Comparison of ENCODE assay signal across 12 cellular contexts in genomic region chr12:70246580-70246979, GRCh38. TPM values are rescaled to one million over a fixed set of nuclear protein-coding genes. Genes with fewer than 3 reads are reported as not detected.
DNase-seq lines count a peak whose midpoint lies in the region; ATAC-seq, FAIRE-seq and TF ChIP-seq lines count a peak whose summit lies in the region.
"Had no signal": no experiment of that assay in that cellular context is flagged by ENCODE, and none has a peak within 500 bp of the region (broad histone marks: within the 10 kb centered on the region; RNA-seq: fewer than 3 reads in every experiment).

No MANE protein-coding gene starts in this region.

- H3K36me3 Mint-ChIP-seq in natural killer cell = no peaks in the 10 kb centered on the region
- H3K36me3 Mint-ChIP-seq in natural killer cell treated with Interleukin-12 subunit alpha and Interleukin-12 subunit beta and Interleukin-15 and Interleukin-18, amount 100 ng/mL, for 72 hours = peaks cover 20% of the 10 kb centered on the region

- no peaks in the 10 kb centered on the region for H3K27me3 ChIP-seq in hepatocyte
- H3K27me3 ChIP-seq in transverse colon = no peaks in the 10 kb centered on the region
- H3K27me3 ChIP-seq: neutrophil had no signal

- FAIRE-seq in GM12892 (lab: Jason Lieb, UNC) = no peak

- no peak for TF ChIP-seq EP300 in transverse colon (IDR thresholded peaks at IDR 0.05; ENCODE audit: low read depth)

- no peaks in the 10 kb centered on the region for H3K9me3 Mint-ChIP-seq in natural killer cell
- no peaks in the 10 kb centered on the region for H3K9me3 Mint-ChIP-seq in natural killer cell treated with Interleukin-12 subunit alpha and Interleukin-12 subunit beta and Interleukin-15 and Interleukin-18, amount 100 ng/mL, for 72 hours

- H3K4me3 ChIP-seq in hepatocyte (no peak overlapping the region), transverse colon (peak overlapping the region in 1 of 4 donors; percentile 2)

- H3K36me3 ChIP-seq in hepatocyte (replicated peaks; ENCODE audit: insufficient read depth, low read depth) = no peaks in the 10 kb centered on the region
- no peaks in the 10 kb centered on the region for H3K36me3 ChIP-seq in transverse colon
- H3K36me3 ChIP-seq: neutrophil had no signal

- peak overlapping the region; percentile 82 for H3K4me2 ChIP-seq in hepatocyte

- H3K4me3 Mint-ChIP-seq in natural killer cell = no peak overlapping the region
- no peak overlapping the region for H3K4me3 Mint-ChIP-seq in natural killer cell treated with Interleukin-12 subunit alpha and Interleukin-12 subunit beta and Interleukin-15 and Interleukin-18, amount 100 ng/mL, for 72 hours

- H3K4me1 ChIP-seq in hepatocyte (ENCODE audit: insufficient read depth) = peaks cover 29% of the 10 kb centered on the region
- H3K4me1 ChIP-seq in transverse colon = peaks cover 39 to 79% (median 52%) of the 10 kb centered on the region in 4 donors

- H3K27ac ChIP-seq in VCaP = 0 out of 2 replicates have a peak overlapping the region, but pooled peaks have one; percentile 6
- H3K27ac ChIP-seq in hepatocyte = no peak overlapping the region
- H3K27ac ChIP-seq in transverse colon = peak overlapping the region; percentile 47 to 99 (median 64)
- H3K27ac ChIP-seq: neutrophil had no signal

- peaks cover 64% of the 10 kb centered on the region for H4K20me1 ChIP-seq in hepatocyte (ENCODE audit: insufficient read depth, poor library complexity, severe bottlenecking)

- H2AFZ ChIP-seq in hepatocyte = no peak overlapping the region

- TF ChIP-seq CTCF in natural killer cell (IDR thresholded peaks at IDR 0.05) (no peak), VCaP (conservative IDR thresholded peaks at IDR 0.05) (no peak), hepatocyte (IDR thresholded peaks at IDR 0.05; ENCODE audit: poor library complexity) (no peak), transverse colon (IDR thresholded peaks at IDR 0.05) (no peak)

- H3K9me2 ChIP-seq in hepatocyte (replicated peaks; ENCODE audit: insufficient read depth) = no peaks in the 10 kb centered on the region

- peaks cover 72 to 82% of the 10 kb centered on the region in 2 donors for H3K4me1 Mint-ChIP-seq in natural killer cell
- peaks cover 51 to 58% of the 10 kb centered on the region in 2 donors for H3K4me1 Mint-ChIP-seq in natural killer cell treated with Interleukin-12 subunit alpha and Interleukin-12 subunit beta and Interleukin-15 and Interleukin-18, amount 100 ng/mL, for 72 hours (ENCODE audit: low read depth in 2 of 2)

- no peak for TF ChIP-seq POLR2A in transverse colon (IDR thresholded peaks at IDR 0.05)
- TF ChIP-seq POLR2A in GM12892 (IDR thresholded peaks at IDR 0.05; ENCODE audit: low read depth, low read length) = no peak

- no peaks in the 10 kb centered on the region for H3K9me3 ChIP-seq in hepatocyte (ENCODE audit: low read depth)
- H3K9me3 ChIP-seq in transverse colon = no peaks in the 10 kb centered on the region
- H3K9me3 ChIP-seq: neutrophil had no signal

- intact Hi-C loops in natural killer cell (cut with micrococcal nuclease) = no loop called here
- intact Hi-C loops in transverse colon (cut with DNase I; ENCODE audit: low total_unique reads) = no loop called here

- DNase-seq in natural killer cell = no peak
- no peak for DNase-seq in natural killer cell treated with Interleukin-12 subunit alpha and Interleukin-12 subunit beta and Interleukin-15 and Interleukin-18, amount 100 ng/mL, for 72 hours (ENCODE audit: low spot score)
- DNase-seq in hepatocyte (ENCODE audit: low spot score) = no peak
- DNase-seq in transverse colon = no peak
- DNase-seq in RKO (ENCODE audit: low spot score) = no peak
- DNase-seq in GM12892 (ENCODE audit: insufficient read length) = no peak
- DNase-seq: activated CD4-positive, alpha-beta T cell treated with anti-CD3 and anti-CD28 coated beads, Interleukin-2, amount 50 U/mL, for 1 hour; amniotic stem cell; NCI-H524 treated with DMSO at 0.1 percent for 48 hours had no signal

- H3K79me2 ChIP-seq in hepatocyte = peaks cover 89% of the 10 kb centered on the region

- peak overlapping the region; percentile 54 to 99 for H3K27ac Mint-ChIP-seq in natural killer cell
- H3K27ac Mint-ChIP-seq in natural killer cell treated with Interleukin-12 subunit alpha and Interleukin-12 subunit beta and Interleukin-15 and Interleukin-18, amount 100 ng/mL, for 72 hours = no peak overlapping the region

- no peaks in the 10 kb centered on the region for H3K27me3 Mint-ChIP-seq in natural killer cell (ENCODE audit: low read depth in 2 of 2)
- H3K27me3 Mint-ChIP-seq in natural killer cell treated with Interleukin-12 subunit alpha and Interleukin-12 subunit beta and Interleukin-15 and Interleukin-18, amount 100 ng/mL, for 72 hours = no peaks in the 10 kb centered on the region

- no peak for ATAC-seq in natural killer cell
- no peak for ATAC-seq in natural killer cell treated with Interleukin-12 subunit alpha and Interleukin-12 subunit beta and Interleukin-15 and Interleukin-18, amount 100 ng/mL, for 72 hours
- ATAC-seq in HG03025 (IDR thresholded peaks at IDR 0.05; ENCODE audit: low FRiP score, unreplicated experiment) = no peak

- in situ Hi-C loops in transverse colon (cut with MboI; ENCODE audit: low pct_ligation_motif_present in 1 of 4, low pct_unique_long_range_greater_than_20kb in 1 of 4, low sequenced_read_pairs in 3 of 4) = loop anchor here in 2 of 4 donors (10.0 to 25.0 kb wide), 3 partner anchors 116 to 342 kb away; partner anchors contain the start of gene KCNMB4 (in 1 of the 2)

RNA-seq across cellular contexts. Expression of gene CNOT2, which starts 3.3 kb away (rescaled TPM):
- total RNA-seq in natural killer cell = 100 to 1,000 TPM; 160 to 178 (median 173) TPM
- 10 to 100 TPM; 74.1 to 82.9 TPM for total RNA-seq in natural killer cell treated with Interleukin-12 subunit alpha and Interleukin-12 subunit beta and Interleukin-15 and Interleukin-18, amount 100 ng/mL, for 72 hours
- 154 and 158 TPM in 2 replicates for total RNA-seq in hepatocyte
- polyA plus RNA-seq in hepatocyte = 67.3 and 84.2 TPM in 2 replicates
- 100 to 1,000 TPM in 3 of 4 donors, 10 to 100 TPM in 1; 36.8 to 204 (median 139) TPM for total RNA-seq in transverse colon
- polyA plus RNA-seq in GM12892 (2012; ENCODE audit: missing spikeins) = 48.6 TPM

Comparison
In these comparisons a context has a peak if more than half of its experiments do, and no peak if none do; other contexts are left out.
1. H3K27ac Mint-ChIP-seq: peak in natural killer cell (2 of 2); none in natural killer cell treated with Interleukin-12 subunit alpha and Interleukin-12 subunit beta and Interleukin-15 and Interleukin-18, amount 100 ng/mL, for 72 hours (0 of 2).